In genomic region chr2:14720319-14720718, GRCh38 we compare ENCODE assay signal across 1 cellular context.
TF ChIP-seq lines count a peak whose summit lies in the region.

No MANE protein-coding gene starts in this region.

TF ChIP-seq in IMR-90, 13 proteins besides CTCF, POLR2A, EP300 and RAD21:
- no peak for TF ChIP-seq FOS (IDR thresholded peaks at IDR 0.05; ENCODE audit: low read depth, low read length)
- TF ChIP-seq RCOR1 (IDR thresholded peaks at IDR 0.05; ENCODE audit: insufficient replicate concordance, low read length): no peak
- TF ChIP-seq CHD1 (IDR thresholded peaks at IDR 0.05; ENCODE audit: low read depth, low read length): no peak
- no peak for TF ChIP-seq USF2 (IDR thresholded peaks at IDR 0.05; ENCODE audit: low read depth, low read length)
- TF ChIP-seq MAFK (IDR thresholded peaks at IDR 0.05; ENCODE audit: low read depth, low read length): no peak
- TF ChIP-seq RFX5 (IDR thresholded peaks at IDR 0.05; ENCODE audit: low read depth, low read length): no peak
